8 cellular contexts compared by ENCODE assay signal in genomic region chr1:149927535-149928387, GRCh38. TPM values are rescaled to one million over a fixed set of nuclear protein-coding genes. Genes with fewer than 3 reads are reported as not detected.
A peak's percentile ranks its signal among the peaks of the same experiment; 100 is the strongest.
DNase-seq lines count a peak whose midpoint lies in the region; ATAC-seq, FAIRE-seq and TF ChIP-seq lines count a peak whose summit lies in the region.

Gene SF3B4, minus strand, starts transcription at chr1:149927803. Its CDS starts 44 bp downstream, at chr1:149927759.

- H3K4me2 ChIP-seq in keratinocyte (ENCODE audit: control insufficient read depth, extremely low read depth, insufficient read depth, low read depth, low read length) = peak within 1 kb of the TSS; percentile 82

- peak; percentile 95 for ATAC-seq in HG03432 (IDR thresholded peaks at IDR 0.05; ENCODE audit: unreplicated experiment)

- TF ChIP-seq CTCF in keratinocyte (optimal IDR thresholded peaks at IDR 0.05 in 1 of 3, IDR thresholded peaks at IDR 0.05 in 1 of 3, conservative IDR thresholded peaks at IDR 0.05 in 1 of 3; ENCODE audit: extremely low read depth in 1 of 3, insufficient read depth in 2 of 3, low read length in 3 of 3) = no peak

- H4K20me1 ChIP-seq in keratinocyte (ENCODE audit: control insufficient read depth, extremely low read depth, insufficient read depth, low read length) = peaks cover 3% of the 10 kb centered on the region

- H3K27ac ChIP-seq in keratinocyte (ENCODE audit: control insufficient read depth, insufficient read depth, low read length) = peak within 1 kb of the TSS; percentile 95

- no peaks in the 10 kb centered on the region for H3K9me3 ChIP-seq in keratinocyte (ENCODE audit: control insufficient read depth, low read depth, low read length)

- no peak for FAIRE-seq in keratinocyte (lab: Jason Lieb, UNC)

- peak within 1 kb of the TSS; percentile 91 for H3K9ac ChIP-seq in keratinocyte (ENCODE audit: control insufficient read depth, extremely low read depth, insufficient read depth, low read length)

- H3K79me2 ChIP-seq in keratinocyte (ENCODE audit: control insufficient read depth, insufficient read depth, low read length) = peaks cover 33% of the 10 kb centered on the region

- peak within 1 kb of the TSS; percentile 84 to 97 (median 94) for H3K4me3 ChIP-seq in keratinocyte (ENCODE audit: control insufficient read depth in 2 of 3, extremely low read depth in 1 of 3, insufficient read depth in 2 of 3, low read depth in 1 of 3, low read length in 3 of 3)

- H3K9me1 ChIP-seq in keratinocyte (ENCODE audit: control insufficient read depth, extremely low read depth, insufficient read depth, low read length) = no peaks in the 10 kb centered on the region

- peaks cover 32% of the 10 kb centered on the region for H3K4me1 ChIP-seq in keratinocyte (ENCODE audit: control insufficient read depth, extremely low read depth, insufficient read depth, low read length)

- peaks cover 32 to 36% of the 10 kb centered on the region in 2 experiments for H3K36me3 ChIP-seq in keratinocyte (ENCODE audit: control insufficient read depth in 2 of 2, extremely low read depth in 1 of 2, insufficient read depth in 2 of 2, low read length in 2 of 2)

- DNase-seq in Ammon's horn (ENCODE audit: low spot score) (peak; percentile 98), NCI-H460 (ENCODE audit: extremely low read depth, low read depth) (peak; percentile 94), cerebellar cortex (ENCODE audit: low spot score) (peak; percentile 97), keratinocyte (ENCODE audit: low read depth, low spot score) (no peak)
- DNase-seq in activated CD4-positive, CD25-positive, alpha-beta regulatory T cell treated with anti-CD3 and anti-CD28 coated beads, Interleukin-2, amount 50 U/mL, for 72 hours = peak; percentile 96
- DNase-seq in stimulated activated CD4-positive, alpha-beta T cell treated with anti-CD3 and anti-CD28 coated beads, Interleukin-12 subunit alpha, Interleukin-12 subunit beta, amount 100 ng/mL, for 48 hours (ENCODE audit: low read depth in 2 of 3, low spot score in 1 of 3) = peak; percentile 89 to 94 (median 92)

- H3K27me3 ChIP-seq in keratinocyte (ENCODE audit: control insufficient read depth, extremely low read depth, insufficient read depth, low read length) = no peaks in the 10 kb centered on the region

- H2AFZ ChIP-seq in keratinocyte (ENCODE audit: control insufficient read depth, low read length) = peak within 1 kb of the TSS; percentile 79

- dilution Hi-C loops in keratinocyte (cut with MboI; ENCODE audit: extremely low pct_ligation_motif_present, low sequenced_read_pairs) = no loop called here

- peak; percentile 96 for TF ChIP-seq POLR2A in GM19193 (IDR thresholded peaks at IDR 0.05; ENCODE audit: extremely low read depth, insufficient read depth, insufficient read length)

RNA-seq across cellular contexts. Expression of gene SF3B4, which starts in this region (rescaled TPM):
- total RNA-seq in NCI-H460 (2014; rRNA removed; shearing (Covaris generic)) = 20.0 and 29.4 TPM in 2 replicates
- 20.4 and 21.6 TPM in 2 replicates for polyA plus RNA-seq in NCI-H460 (2014; cell fraction: nucleus; rRNA removed)
- polyA plus RNA-seq in keratinocyte = 16.9 to 59.9 TPM (median 35.4 TPM) in 3 replicates
- polyA plus RNA-seq in keratinocyte (2011; ENCODE audit: low read depth) = 18.5 TPM
- polyA plus RNA-seq in keratinocyte (2011; cell fraction: cytosol; rRNA removed) = 42.4 and 79.1 TPM in 2 replicates
- 50.5 and 54.5 TPM in 2 replicates for polyA plus RNA-seq in keratinocyte (2011; cell fraction: nucleus; rRNA removed)
- polyA plus RNA-seq in keratinocyte (2012; ENCODE audit: low replicate concordance) = 54.5 and 67.2 TPM in 2 replicates
- polyA minus RNA-seq in keratinocyte = 25.1 to 76.6 TPM (median 46.5 TPM) in 3 replicates
- 45.7 TPM for polyA minus RNA-seq in keratinocyte (2011; cell fraction: cytosol; rRNA and poly(A)+ RNA removed)
- polyA minus RNA-seq in keratinocyte (2011; cell fraction: nucleus; rRNA and poly(A)+ RNA removed) = 23.6 and 53.8 TPM in 2 replicates
